In the genomic region with DNA sequence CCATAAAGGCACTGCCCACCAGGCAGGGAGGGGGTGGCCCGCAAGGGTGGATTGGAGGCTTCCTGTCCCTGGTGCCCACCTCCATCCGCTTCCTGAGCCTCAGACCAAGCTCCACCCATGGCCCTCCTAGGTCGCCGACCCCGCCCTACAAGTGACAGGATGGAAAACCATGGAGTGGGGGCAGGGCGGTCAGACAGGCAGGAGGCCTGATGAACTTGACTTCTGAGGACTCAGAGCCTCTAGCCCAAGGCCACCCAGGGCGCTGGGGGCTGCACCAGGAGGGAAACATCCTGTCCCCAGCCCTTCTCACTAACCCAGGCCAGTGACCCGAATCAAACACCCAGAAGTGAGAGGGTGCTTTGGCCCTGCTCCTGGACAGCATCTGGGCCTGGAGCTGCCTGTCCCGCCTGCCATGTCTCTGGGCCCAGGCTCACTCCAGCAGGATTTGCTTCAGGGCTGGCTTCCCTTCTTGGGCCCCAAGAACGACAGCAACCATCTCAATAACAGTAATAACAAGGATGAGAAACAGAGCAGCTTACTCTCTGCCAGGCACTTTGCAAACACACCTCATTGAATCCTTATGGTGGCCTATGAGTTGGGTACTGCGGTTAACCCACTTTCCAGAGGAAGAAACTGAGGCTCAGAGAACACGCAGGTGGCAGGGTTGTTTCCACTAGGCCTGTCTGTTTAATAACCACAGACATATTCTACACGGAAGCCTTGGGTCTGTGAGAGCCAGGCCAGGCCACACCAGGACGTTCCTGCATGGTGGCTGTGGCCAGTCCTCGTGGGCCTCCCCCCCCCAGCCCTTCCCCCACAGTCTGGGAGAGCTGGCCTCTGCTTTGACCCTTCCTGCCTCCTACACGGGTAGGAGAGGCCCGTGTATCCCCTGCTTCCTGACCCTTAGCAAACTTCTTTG, we compare ENCODE assay signal across 1 cellular context.
A peak's percentile ranks its signal among the peaks of the same experiment; 100 is the strongest.
TF ChIP-seq lines count a peak whose summit lies in the region.

No MANE protein-coding gene starts in this region.

TF ChIP-seq in HepG2, 621 proteins besides CTCF, POLR2A, EP300 and RAD21 (continues in another document):
- TF ChIP-seq ZNF331 (CRISPR knock-in tag; IDR thresholded peaks at IDR 0.05) = peak; percentile 77
- peak; percentile 66; the same call in 1 of the 2 replicates for TF ChIP-seq ZNF614 (CRISPR knock-in tag; IDR thresholded peaks at IDR 0.05; ENCODE audit: borderline replicate concordance)
- no peak for TF ChIP-seq MED13 (CRISPR knock-in tag; IDR thresholded peaks at IDR 0.05)
- TF ChIP-seq, protein P1, sequence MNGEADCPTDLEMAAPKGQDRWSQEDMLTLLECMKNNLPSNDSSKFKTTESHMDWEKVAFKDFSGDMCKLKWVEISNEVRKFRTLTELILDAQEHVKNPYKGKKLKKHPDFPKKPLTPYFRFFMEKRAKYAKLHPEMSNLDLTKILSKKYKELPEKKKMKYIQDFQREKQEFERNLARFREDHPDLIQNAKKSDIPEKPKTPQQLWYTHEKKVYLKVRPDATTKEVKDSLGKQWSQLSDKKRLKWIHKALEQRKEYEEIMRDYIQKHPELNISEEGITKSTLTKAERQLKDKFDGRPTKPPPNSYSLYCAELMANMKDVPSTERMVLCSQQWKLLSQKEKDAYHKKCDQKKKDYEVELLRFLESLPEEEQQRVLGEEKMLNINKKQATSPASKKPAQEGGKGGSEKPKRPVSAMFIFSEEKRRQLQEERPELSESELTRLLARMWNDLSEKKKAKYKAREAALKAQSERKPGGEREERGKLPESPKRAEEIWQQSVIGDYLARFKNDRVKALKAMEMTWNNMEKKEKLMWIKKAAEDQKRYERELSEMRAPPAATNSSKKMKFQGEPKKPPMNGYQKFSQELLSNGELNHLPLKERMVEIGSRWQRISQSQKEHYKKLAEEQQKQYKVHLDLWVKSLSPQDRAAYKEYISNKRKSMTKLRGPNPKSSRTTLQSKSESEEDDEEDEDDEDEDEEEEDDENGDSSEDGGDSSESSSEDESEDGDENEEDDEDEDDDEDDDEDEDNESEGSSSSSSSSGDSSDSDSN (CRISPR knock-in tag; IDR thresholded peaks at IDR 0.05) = peak; percentile 60
- peak; percentile 78; the same call in 1 of the 2 replicates for TF ChIP-seq MAZ (IDR thresholded peaks at IDR 0.05; ENCODE audit: borderline replicate concordance, low read depth, low read length)
- no peak; the same call in 1 of the 2 replicates for TF ChIP-seq MAZ (CRISPR knock-in tag; IDR thresholded peaks at IDR 0.05; ENCODE audit: low read depth)
- TF ChIP-seq HMG20A (CRISPR knock-in tag; IDR thresholded peaks at IDR 0.05; ENCODE audit: borderline replicate concordance) = peak; percentile 74
- TF ChIP-seq ZNF446 (CRISPR knock-in tag; IDR thresholded peaks at IDR 0.05) = no peak
- no peak for TF ChIP-seq HOXA7 (CRISPR knock-in tag; IDR thresholded peaks at IDR 0.05)
- no peak for TF ChIP-seq SMAD9 (CRISPR knock-in tag; IDR thresholded peaks at IDR 0.05)
- TF ChIP-seq, protein P2, sequence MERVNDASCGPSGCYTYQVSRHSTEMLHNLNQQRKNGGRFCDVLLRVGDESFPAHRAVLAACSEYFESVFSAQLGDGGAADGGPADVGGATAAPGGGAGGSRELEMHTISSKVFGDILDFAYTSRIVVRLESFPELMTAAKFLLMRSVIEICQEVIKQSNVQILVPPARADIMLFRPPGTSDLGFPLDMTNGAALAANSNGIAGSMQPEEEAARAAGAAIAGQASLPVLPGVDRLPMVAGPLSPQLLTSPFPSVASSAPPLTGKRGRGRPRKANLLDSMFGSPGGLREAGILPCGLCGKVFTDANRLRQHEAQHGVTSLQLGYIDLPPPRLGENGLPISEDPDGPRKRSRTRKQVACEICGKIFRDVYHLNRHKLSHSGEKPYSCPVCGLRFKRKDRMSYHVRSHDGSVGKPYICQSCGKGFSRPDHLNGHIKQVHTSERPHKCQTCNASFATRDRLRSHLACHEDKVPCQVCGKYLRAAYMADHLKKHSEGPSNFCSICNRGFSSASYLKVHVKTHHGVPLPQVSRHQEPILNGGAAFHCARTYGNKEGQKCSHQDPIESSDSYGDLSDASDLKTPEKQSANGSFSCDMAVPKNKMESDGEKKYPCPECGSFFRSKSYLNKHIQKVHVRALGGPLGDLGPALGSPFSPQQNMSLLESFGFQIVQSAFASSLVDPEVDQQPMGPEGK (CRISPR knock-in tag; IDR thresholded peaks at IDR 0.05) = peak; percentile 94
- 0 out of 2 replicates have a peak, but pooled peaks have one; percentile 58 for TF ChIP-seq TP53 (CRISPR knock-in tag; conservative IDR thresholded peaks at IDR 0.05)
- peak; percentile 74; the same call in 1 of the 2 replicates for TF ChIP-seq CCDC6 (CRISPR knock-in tag; IDR thresholded peaks at IDR 0.05)
- peak; percentile 65; the same call in 1 of the 2 replicates for TF ChIP-seq MYC (CRISPR knock-in tag; IDR thresholded peaks at IDR 0.05; ENCODE audit: borderline replicate concordance)
- no peak for TF ChIP-seq SP140L (CRISPR knock-in tag; IDR thresholded peaks at IDR 0.05; ENCODE audit: borderline replicate concordance)
- peak; percentile 75; the same call in 1 of the 2 replicates for TF ChIP-seq MIER3 (CRISPR knock-in tag; IDR thresholded peaks at IDR 0.05; ENCODE audit: borderline replicate concordance)
- peak; percentile 64 for TF ChIP-seq ZNF792 (CRISPR knock-in tag; IDR thresholded peaks at IDR 0.05)
- no peak for TF ChIP-seq ZNF83 (CRISPR knock-in tag; IDR thresholded peaks at IDR 0.05; ENCODE audit: borderline replicate concordance)
- peak; percentile 86; the same call in 1 of the 2 replicates for TF ChIP-seq CBX5 (CRISPR knock-in tag; IDR thresholded peaks at IDR 0.05; ENCODE audit: borderline replicate concordance)
- peak; percentile 54; the same call in 1 of the 2 replicates for TF ChIP-seq ZKSCAN8 (CRISPR knock-in tag; IDR thresholded peaks at IDR 0.05; ENCODE audit: borderline replicate concordance)
- TF ChIP-seq, protein P3, sequence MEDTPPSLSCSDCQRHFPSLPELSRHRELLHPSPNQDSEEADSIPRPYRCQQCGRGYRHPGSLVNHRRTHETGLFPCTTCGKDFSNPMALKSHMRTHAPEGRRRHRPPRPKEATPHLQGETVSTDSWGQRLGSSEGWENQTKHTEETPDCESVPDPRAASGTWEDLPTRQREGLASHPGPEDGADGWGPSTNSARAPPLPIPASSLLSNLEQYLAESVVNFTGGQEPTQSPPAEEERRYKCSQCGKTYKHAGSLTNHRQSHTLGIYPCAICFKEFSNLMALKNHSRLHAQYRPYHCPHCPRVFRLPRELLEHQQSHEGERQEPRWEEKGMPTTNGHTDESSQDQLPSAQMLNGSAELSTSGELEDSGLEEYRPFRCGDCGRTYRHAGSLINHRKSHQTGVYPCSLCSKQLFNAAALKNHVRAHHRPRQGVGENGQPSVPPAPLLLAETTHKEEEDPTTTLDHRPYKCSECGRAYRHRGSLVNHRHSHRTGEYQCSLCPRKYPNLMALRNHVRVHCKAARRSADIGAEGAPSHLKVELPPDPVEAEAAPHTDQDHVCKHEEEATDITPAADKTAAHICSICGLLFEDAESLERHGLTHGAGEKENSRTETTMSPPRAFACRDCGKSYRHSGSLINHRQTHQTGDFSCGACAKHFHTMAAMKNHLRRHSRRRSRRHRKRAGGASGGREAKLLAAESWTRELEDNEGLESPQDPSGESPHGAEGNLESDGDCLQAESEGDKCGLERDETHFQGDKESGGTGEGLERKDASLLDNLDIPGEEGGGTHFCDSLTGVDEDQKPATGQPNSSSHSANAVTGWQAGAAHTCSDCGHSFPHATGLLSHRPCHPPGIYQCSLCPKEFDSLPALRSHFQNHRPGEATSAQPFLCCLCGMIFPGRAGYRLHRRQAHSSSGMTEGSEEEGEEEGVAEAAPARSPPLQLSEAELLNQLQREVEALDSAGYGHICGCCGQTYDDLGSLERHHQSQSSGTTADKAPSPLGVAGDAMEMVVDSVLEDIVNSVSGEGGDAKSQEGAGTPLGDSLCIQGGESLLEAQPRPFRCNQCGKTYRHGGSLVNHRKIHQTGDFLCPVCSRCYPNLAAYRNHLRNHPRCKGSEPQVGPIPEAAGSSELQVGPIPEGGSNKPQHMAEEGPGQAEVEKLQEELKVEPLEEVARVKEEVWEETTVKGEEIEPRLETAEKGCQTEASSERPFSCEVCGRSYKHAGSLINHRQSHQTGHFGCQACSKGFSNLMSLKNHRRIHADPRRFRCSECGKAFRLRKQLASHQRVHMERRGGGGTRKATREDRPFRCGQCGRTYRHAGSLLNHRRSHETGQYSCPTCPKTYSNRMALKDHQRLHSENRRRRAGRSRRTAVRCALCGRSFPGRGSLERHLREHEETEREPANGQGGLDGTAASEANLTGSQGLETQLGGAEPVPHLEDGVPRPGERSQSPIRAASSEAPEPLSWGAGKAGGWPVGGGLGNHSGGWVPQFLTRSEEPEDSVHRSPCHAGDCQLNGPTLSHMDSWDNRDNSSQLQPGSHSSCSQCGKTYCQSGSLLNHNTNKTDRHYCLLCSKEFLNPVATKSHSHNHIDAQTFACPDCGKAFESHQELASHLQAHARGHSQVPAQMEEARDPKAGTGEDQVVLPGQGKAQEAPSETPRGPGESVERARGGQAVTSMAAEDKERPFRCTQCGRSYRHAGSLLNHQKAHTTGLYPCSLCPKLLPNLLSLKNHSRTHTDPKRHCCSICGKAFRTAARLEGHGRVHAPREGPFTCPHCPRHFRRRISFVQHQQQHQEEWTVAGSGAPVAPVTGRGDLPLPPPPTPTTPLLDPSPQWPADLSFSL (CRISPR knock-in tag; IDR thresholded peaks at IDR 0.05) = no peak
- peak; percentile 73; the same call in 1 of the 2 replicates for TF ChIP-seq MEF2D (CRISPR knock-in tag; IDR thresholded peaks at IDR 0.05)
- TF ChIP-seq, protein P4, sequence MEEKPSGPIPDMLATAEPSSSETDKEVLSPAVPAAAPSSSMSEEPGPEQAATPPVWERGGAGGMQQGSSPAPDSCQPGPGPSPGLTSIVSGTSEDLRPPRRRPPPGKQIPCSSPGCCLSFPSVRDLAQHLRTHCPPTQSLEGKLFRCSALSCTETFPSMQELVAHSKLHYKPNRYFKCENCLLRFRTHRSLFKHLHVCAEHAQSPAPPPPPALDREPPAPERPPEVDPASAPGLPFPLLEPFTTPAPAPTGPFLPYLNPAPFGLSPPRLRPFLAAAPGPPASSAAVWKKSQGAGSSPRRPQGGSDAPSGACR (CRISPR knock-in tag; IDR thresholded peaks at IDR 0.05) = peak; percentile 72; the same call in 1 of the 2 replicates
- TF ChIP-seq, protein P5, sequence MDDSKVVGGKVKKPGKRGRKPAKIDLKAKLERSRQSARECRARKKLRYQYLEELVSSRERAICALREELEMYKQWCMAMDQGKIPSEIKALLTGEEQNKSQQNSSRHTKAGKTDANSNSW (CRISPR knock-in tag; IDR thresholded peaks at IDR 0.05; ENCODE audit: borderline replicate concordance) = no peak
- TF ChIP-seq RFXAP (CRISPR knock-in tag; IDR thresholded peaks at IDR 0.05; ENCODE audit: borderline replicate concordance) = peak; percentile 34; the same call in 1 of the 2 replicates
- TF ChIP-seq, protein P6, sequence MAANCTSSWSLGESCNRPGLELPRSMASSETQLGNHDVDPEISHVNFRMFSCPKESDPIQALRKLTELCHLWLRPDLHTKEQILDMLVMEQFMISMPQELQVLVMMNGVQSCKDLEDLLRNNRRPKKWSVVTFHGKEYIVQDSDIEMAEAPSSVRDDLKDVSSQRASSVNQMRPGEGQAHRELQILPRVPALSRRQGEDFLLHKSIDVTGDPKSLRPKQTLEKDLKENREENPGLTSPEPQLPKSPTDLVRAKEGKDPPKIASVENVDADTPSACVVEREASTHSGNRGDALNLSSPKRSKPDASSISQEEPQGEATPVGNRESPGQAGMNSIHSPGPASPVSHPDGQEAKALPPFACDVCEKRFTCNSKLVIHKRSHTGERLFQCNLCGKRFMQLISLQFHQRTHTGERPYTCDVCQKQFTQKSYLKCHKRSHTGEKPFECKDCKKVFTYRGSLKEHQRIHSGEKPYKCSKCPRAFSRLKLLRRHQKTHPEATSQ (CRISPR knock-in tag; IDR thresholded peaks at IDR 0.05; ENCODE audit: borderline replicate concordance) = no peak
- TF ChIP-seq, protein P7, sequence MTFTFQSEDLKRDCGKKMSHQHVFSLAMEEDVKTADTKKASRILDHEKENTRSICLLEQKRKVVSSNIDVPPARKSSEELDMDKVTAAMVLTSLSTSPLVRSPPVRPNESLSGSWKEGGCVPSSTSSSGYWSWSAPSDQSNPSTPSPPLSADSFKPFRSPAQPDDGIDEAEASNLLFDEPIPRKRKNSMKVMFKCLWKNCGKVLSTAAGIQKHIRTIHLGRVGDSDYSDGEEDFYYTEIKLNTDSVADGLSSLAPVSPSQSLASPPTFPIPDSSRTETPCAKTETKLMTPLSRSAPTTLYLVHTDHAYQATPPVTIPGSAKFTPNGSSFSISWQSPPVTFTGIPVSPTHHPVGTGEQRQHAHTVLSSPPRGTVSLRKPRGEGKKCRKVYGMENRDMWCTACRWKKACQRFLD (CRISPR knock-in tag; IDR thresholded peaks at IDR 0.05; ENCODE audit: borderline replicate concordance) = 0 out of 2 replicates have a peak, but pooled peaks have one; percentile 53
- TF ChIP-seq AGO2 (optimal IDR thresholded peaks at IDR 0.05; ENCODE audit: low read depth, low read length) = no peak
- TF ChIP-seq GTF2F1 (IDR thresholded peaks at IDR 0.05; ENCODE audit: low read length) = no peak
- TF ChIP-seq YEATS4 (CRISPR knock-in tag; IDR thresholded peaks at IDR 0.05; ENCODE audit: borderline replicate concordance) = no peak; the same call in 1 of the 2 replicates
- TF ChIP-seq, protein P8, sequence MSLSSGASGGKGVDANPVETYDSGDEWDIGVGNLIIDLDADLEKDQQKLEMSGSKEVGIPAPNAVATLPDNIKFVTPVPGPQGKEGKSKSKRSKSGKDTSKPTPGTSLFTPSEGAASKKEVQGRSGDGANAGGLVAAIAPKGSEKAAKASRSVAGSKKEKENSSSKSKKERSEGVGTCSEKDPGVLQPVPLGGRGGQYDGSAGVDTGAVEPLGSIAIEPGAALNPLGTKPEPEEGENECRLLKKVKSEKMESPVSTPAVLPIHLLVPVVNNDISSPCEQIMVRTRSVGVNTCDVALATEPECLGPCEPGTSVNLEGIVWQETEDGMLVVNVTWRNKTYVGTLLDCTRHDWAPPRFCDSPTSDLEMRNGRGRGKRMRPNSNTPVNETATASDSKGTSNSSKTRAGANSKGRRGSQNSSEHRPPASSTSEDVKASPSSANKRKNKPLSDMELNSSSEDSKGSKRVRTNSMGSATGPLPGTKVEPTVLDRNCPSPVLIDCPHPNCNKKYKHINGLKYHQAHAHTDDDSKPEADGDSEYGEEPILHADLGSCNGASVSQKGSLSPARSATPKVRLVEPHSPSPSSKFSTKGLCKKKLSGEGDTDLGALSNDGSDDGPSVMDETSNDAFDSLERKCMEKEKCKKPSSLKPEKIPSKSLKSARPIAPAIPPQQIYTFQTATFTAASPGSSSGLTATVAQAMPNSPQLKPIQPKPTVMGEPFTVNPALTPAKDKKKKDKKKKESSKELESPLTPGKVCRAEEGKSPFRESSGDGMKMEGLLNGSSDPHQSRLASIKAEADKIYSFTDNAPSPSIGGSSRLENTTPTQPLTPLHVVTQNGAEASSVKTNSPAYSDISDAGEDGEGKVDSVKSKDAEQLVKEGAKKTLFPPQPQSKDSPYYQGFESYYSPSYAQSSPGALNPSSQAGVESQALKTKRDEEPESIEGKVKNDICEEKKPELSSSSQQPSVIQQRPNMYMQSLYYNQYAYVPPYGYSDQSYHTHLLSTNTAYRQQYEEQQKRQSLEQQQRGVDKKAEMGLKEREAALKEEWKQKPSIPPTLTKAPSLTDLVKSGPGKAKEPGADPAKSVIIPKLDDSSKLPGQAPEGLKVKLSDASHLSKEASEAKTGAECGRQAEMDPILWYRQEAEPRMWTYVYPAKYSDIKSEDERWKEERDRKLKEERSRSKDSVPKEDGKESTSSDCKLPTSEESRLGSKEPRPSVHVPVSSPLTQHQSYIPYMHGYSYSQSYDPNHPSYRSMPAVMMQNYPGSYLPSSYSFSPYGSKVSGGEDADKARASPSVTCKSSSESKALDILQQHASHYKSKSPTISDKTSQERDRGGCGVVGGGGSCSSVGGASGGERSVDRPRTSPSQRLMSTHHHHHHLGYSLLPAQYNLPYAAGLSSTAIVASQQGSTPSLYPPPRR (CRISPR knock-in tag; IDR thresholded peaks at IDR 0.05; ENCODE audit: borderline replicate concordance) = peak; percentile 84
- 0 out of 2 replicates have a peak, but pooled peaks have one; percentile 27 for TF ChIP-seq SIX4 (CRISPR knock-in tag; IDR thresholded peaks at IDR 0.05)
- peak; percentile 86 for TF ChIP-seq FOXO1 (CRISPR knock-in tag; IDR thresholded peaks at IDR 0.05)
